15 cellular contexts compared by ENCODE assay signal in the genomic region with DNA sequence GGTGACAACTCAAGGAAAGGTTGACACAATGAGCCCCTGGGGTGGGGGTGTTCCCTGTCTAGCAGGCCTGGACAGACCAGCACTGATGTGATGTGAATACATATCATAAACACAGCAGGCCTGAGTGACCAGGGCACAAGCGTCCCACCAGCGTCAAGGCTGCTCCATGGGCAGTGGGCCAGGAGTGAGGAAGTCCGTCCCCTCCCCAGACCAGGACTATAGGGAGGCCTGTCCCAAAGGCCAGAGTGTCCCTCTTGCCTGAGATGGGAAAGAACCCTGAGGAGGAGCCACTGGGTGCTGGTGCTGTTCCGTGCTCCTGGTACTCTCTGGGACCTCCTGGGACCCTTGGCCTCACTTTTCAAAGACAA.
"Had no signal": no experiment of that assay in that cellular context is flagged by ENCODE, and none has a peak within 500 bp of the region (broad histone marks: within the 10 kb centered on the region; RNA-seq: fewer than 3 reads in every experiment).

No MANE protein-coding gene starts in this region.

- H3K27me3 Mint-ChIP-seq: activated T-helper 17 cell treated with anti-CD3 and anti-CD28 coated beads, Interleukin-2, amount 50 U/mL, for 72 hours; naive thymus-derived CD4-positive, alpha-beta T cell; stimulated activated naive B cell treated with anti-CD40 and anti-IgM and Interleukin-4, amounts not matched to agents 10 μg/mL and 1 μg/mL and 100 μg/mL, for 72 hours had no signal

- H3K9me3 Mint-ChIP-seq: activated T-helper 17 cell treated with anti-CD3 and anti-CD28 coated beads, Interleukin-2, amount 50 U/mL, for 72 hours; naive thymus-derived CD4-positive, alpha-beta T cell; stimulated activated naive B cell treated with anti-CD40 and anti-IgM and Interleukin-4, amounts not matched to agents 10 μg/mL and 1 μg/mL and 100 μg/mL, for 72 hours had no signal

- H3K27ac ChIP-seq: SK-N-MC, skin epidermis, transverse colon had no signal

- H3K9me3 ChIP-seq: mucosa of descending colon, transverse colon had no signal

- DNase-seq: activated CD4-positive, alpha-beta T cell treated with anti-CD3 and anti-CD28 coated beads for 1 hour; activated CD4-positive, alpha-beta T cell treated with anti-CD3 and anti-CD28 coated beads, Interleukin-2, amount 50 U/mL, for 48 hours; activated naive CD4-positive, alpha-beta T cell treated with anti-CD3 and anti-CD28 coated beads, Interleukin-2, amount 50 U/mL, for 16 hours; effector CD4-positive, alpha-beta T cell; foreskin melanocyte; mucosa of descending colon; naive thymus-derived CD4-positive, alpha-beta T cell; stimulated activated CD4-positive, alpha-beta T cell treated with anti-CD3 and anti-CD28 coated beads, Interleukin-15, amount 100 ng/mL, for 24 hours; stimulated activated CD4-positive, alpha-beta T cell treated with anti-CD3 and anti-CD28 coated beads, Interleukin-4, amount 100 ng/mL, for 1 hour; stimulated activated naive B cell treated with anti-CD40 and anti-IgM and Interleukin-4, amounts not matched to agents 10 μg/mL and 1 μg/mL and 100 μg/mL, for 72 hours; transverse colon had no signal

- ATAC-seq: activated T-helper 17 cell treated with anti-CD3 and anti-CD28 coated beads, Interleukin-2, amount 50 U/mL, for 72 hours; left lobe of liver; mucosa of descending colon; naive thymus-derived CD4-positive, alpha-beta T cell; stimulated activated naive B cell treated with anti-CD40 and anti-IgM and Interleukin-4, amounts not matched to agents 10 μg/mL and 1 μg/mL and 100 μg/mL, for 72 hours had no signal

- H3K27me3 ChIP-seq: transverse colon had no signal

- H3K4me1 Mint-ChIP-seq: activated T-helper 17 cell treated with anti-CD3 and anti-CD28 coated beads, Interleukin-2, amount 50 U/mL, for 72 hours had no signal

- H3K27ac Mint-ChIP-seq: activated T-helper 17 cell treated with anti-CD3 and anti-CD28 coated beads, Interleukin-2, amount 50 U/mL, for 72 hours; naive thymus-derived CD4-positive, alpha-beta T cell had no signal

- H3K4me3 Mint-ChIP-seq: activated T-helper 17 cell treated with anti-CD3 and anti-CD28 coated beads, Interleukin-2, amount 50 U/mL, for 72 hours; naive thymus-derived CD4-positive, alpha-beta T cell had no signal

- H3K4me3 ChIP-seq: mucosa of descending colon, SK-N-MC, skin epidermis, transverse colon had no signal
